8 cellular contexts compared by ENCODE assay signal in the genomic region with DNA sequence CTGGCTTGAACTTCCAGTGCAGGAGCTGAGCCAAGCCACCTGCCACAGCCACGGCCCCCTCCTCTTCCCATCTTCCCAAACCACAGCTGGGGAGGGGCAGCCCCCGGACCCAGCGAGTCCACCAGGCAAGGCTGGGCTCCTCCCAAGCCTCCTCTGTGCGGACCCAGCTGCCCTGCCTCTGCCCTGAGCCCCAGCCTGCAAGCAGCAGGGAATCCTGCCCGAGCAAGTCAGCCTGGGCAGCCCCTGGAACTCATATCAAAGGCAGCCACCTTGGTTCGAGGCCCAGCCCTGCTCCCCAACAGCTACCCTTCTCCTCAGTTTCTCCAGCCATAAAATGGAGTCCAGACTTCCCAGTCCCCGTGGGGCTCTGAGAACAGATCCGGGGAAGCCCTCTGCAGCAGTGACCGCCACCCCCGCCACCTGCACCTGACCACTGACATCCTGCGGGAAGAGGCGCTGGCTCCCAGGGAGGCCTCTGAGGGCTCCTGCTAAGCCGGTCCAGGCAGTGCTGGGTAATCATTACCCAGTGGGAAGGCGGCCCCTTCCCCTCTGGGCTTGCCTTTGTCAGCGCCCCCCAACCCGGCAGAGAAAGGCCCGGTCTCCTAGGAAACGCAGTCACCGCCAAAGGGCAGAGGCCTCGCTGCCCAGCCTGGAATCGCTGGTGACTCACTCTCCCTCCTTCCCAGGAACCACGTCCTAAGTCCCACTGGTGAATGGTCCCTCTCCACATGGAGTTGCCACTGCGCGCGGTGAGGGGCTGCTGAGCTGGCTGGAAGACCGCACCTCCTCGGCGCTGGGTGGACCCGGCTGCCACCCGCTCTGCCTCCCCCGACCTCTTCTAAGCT. TPM values are rescaled to one million over a fixed set of nuclear protein-coding genes. Genes with fewer than 3 reads are reported as not detected.
A peak's percentile ranks its signal among the peaks of the same experiment; 100 is the strongest.
DNase-seq lines count a peak whose midpoint lies in the region; ATAC-seq and TF ChIP-seq lines count a peak whose summit lies in the region.

No MANE protein-coding gene starts in this region.

- no peaks in the 10 kb centered on the region for H3K36me3 ChIP-seq in duodenal mucosa (ENCODE audit: control insufficient read depth in 1 of 2, insufficient read depth in 2 of 2, low read length in 2 of 2)
- H3K36me3 ChIP-seq in upper lobe of left lung: no peaks in the 10 kb centered on the region

- H3K4me3 ChIP-seq in duodenal mucosa (ENCODE audit: low read depth in 1 of 2, low read length in 2 of 2): peak overlapping the region; percentile 80 to 81
- peak overlapping the region in 3 of 4 donors; percentile 81 to 96 (median 91) for H3K4me3 ChIP-seq in upper lobe of left lung

- H3K27ac Mint-ChIP-seq in memory B cell: peak overlapping the region; percentile 51

- WGBS in upper lobe of left lung, 2 donors: 35 to 44% methylated on average over 14 to 23 of the region's 31 CpGs

- H3K4me1 ChIP-seq in duodenal mucosa (ENCODE audit: control insufficient read depth in 1 of 2, insufficient read depth in 2 of 2, low read length in 2 of 2) (peaks cover 29 to 34% of the 10 kb centered on the region in 2 donors), upper lobe of left lung (peaks cover 24 to 43% (median 32%) of the 10 kb centered on the region in 4 donors)

- no peak for TF ChIP-seq CTCF in upper lobe of left lung (IDR thresholded peaks at IDR 0.05)

- H3K9me3 ChIP-seq in duodenal mucosa (ENCODE audit: control insufficient read depth in 1 of 2, low read length in 2 of 2) (no peaks in the 10 kb centered on the region), upper lobe of left lung (no peaks in the 10 kb centered on the region)

- ATAC-seq in memory B cell (ENCODE audit: low read depth): no peak
- ATAC-seq in upper lobe of left lung (ENCODE audit: low FRiP score in 2 of 2): peak in 1 of 2 donors; percentile 10
- ATAC-seq in GM21526 (IDR thresholded peaks at IDR 0.05; ENCODE audit: low FRiP score, unreplicated experiment): no peak

- TF ChIP-seq POLR2A in upper lobe of left lung (IDR thresholded peaks at IDR 0.05): no peak

- DNase-seq in GM03348 (ENCODE audit: low spot score) (peak; percentile 85), NCI-H748 treated with DMSO at 0.1 percent for 48 hours (lab: John Stamatoyannopoulos, UW) (peak; percentile 26), memory B cell (ENCODE audit: low spot score in 2 of 2) (no peak), upper lobe of left lung (peak; percentile 49 to 78), HUDEP-2 (lab: John Stamatoyannopoulos, UW; ENCODE audit: unreplicated experiment in 76 of 76) (no peak)
- DNase-seq in stimulated activated CD4-positive, alpha-beta T cell treated with anti-CD3 and anti-CD28 coated beads, Interleukin-1b, Interleukin-23, amount 100 ng/mL, for 48 hours: no peak

- H3K4me3 Mint-ChIP-seq in memory B cell: peak overlapping the region; percentile 92

- H3K9ac ChIP-seq in duodenal mucosa (ENCODE audit: low read depth in 1 of 2, low read length in 2 of 2): peak overlapping the region; percentile 58 to 83

- H3K9me3 Mint-ChIP-seq in memory B cell: no peaks in the 10 kb centered on the region

- no peaks in the 10 kb centered on the region for H3K27me3 ChIP-seq in duodenal mucosa (ENCODE audit: control insufficient read depth in 1 of 2, insufficient read depth in 2 of 2, low read length in 2 of 2)
- no peaks in the 10 kb centered on the region for H3K27me3 ChIP-seq in upper lobe of left lung

- no peak for TF ChIP-seq EP300 in upper lobe of left lung (IDR thresholded peaks at IDR 0.05)

- peaks cover 3% of the 10 kb centered on the region for H3K36me3 Mint-ChIP-seq in memory B cell

- no peaks in the 10 kb centered on the region for H3K27me3 Mint-ChIP-seq in memory B cell

- peak overlapping the region; percentile 81 for H3K27ac ChIP-seq in duodenal mucosa (ENCODE audit: low read depth, low read length)
- H3K27ac ChIP-seq in upper lobe of left lung: peak overlapping the region; percentile 84 to 95 (median 92)

- peaks cover 42% of the 10 kb centered on the region for H3K4me1 Mint-ChIP-seq in memory B cell

RNA-seq across cellular contexts. Expression of a gene that starts 1.5 kb away (rescaled TPM):
- 10 to 100 TPM; 12.0 to 38.8 (median 22.0) TPM for total RNA-seq in upper lobe of left lung

RNA-seq across cellular contexts. Expression of a gene that starts 34.7 kb away (rescaled TPM):
- 10 to 100 TPM in 4 of 6 donors, 1 to 10 TPM in 2; 7.0 to 17.8 (median 11.6) TPM for total RNA-seq in upper lobe of left lung

Comparison
In these comparisons a context has a peak if more than half of its experiments do, and no peak if none do; other contexts are left out.
1. DNase-seq: peak in GM03348 (single experiment), NCI-H748 treated with DMSO at 0.1 percent for 48 hours (single experiment) and upper lobe of left lung (2 of 2); none in memory B cell (0 of 2), stimulated activated CD4-positive, alpha-beta T cell treated with anti-CD3 and anti-CD28 coated beads, Interleukin-1b, Interleukin-23, amount 100 ng/mL, for 48 hours (single experiment) and HUDEP-2 (0 of 76).